In the genomic region with DNA sequence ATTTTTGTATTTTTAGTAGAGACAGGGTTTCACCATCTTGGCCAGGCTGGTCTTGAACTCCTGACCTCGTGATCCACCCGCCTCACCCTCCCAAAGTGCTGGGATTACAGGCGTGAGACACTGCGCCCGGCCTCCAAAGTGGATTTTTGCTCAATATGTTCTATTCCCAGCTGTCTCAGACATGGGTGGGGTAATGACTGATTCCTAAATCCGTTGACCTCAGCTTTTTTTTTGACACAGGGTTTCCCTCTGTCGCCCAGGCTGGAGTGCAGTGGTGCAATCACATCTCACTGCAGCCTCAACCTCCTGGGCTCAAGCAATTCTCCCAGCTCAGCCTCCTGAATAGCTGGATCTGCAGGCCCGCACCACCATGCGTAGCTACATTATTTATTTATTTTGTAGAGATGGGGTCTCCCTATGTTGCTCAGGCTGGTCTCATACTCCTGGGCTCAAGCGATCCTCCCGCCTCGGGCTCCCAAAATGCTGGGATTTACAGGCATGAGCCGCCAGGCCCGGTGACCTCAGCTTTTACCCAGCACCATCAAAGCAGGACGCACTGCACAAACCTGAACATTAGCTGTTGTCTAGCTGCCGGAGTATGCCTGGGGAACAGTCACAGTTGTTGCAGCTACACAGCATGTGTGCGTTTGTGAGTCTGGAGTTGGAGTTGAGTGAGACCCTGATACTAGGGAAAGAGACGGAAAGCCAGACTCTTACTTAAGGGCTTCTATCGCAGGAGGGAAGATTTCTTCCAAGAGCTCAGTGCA, we compare ENCODE assay signal across 13 cellular contexts. TPM values are rescaled to one million over a fixed set of nuclear protein-coding genes. Genes with fewer than 3 reads are reported as not detected.
DNase-seq lines count a peak whose midpoint lies in the region; ATAC-seq, FAIRE-seq and TF ChIP-seq lines count a peak whose summit lies in the region.
"Had no signal": no experiment of that assay in that cellular context is flagged by ENCODE, and none has a peak within 500 bp of the region (broad histone marks: within the 10 kb centered on the region; RNA-seq: fewer than 3 reads in every experiment).

No MANE protein-coding gene starts in this region.

- H3K56ac ChIP-seq in H1 (replicated peaks; ENCODE audit: insufficient read length, low read depth, low read length), result no peak overlapping the region

- H2BK120ac ChIP-seq in H1 (replicated peaks; ENCODE audit: low read depth, low read length) (no peak overlapping the region), trophoblast cell (ENCODE audit: insufficient read depth, low read length, poor library complexity) (no peak overlapping the region)

- peaks cover 21 to 58% (median 33%) of the 10 kb centered on the region in 10 experiments for H3K4me1 ChIP-seq in BLaER1 treated with 17β-estradiol and CSF1 and Interleukin-3, amounts not matched to agents 10 nM and 100 nM
- peaks cover 11% of the 10 kb centered on the region for H3K4me1 ChIP-seq in Loucy (ENCODE audit: insufficient read depth, low read length, poor library complexity, severe bottlenecking)
- H3K4me1 ChIP-seq in H1 (replicated peaks in 1 of 4; ENCODE audit: control insufficient read depth in 3 of 4, insufficient read depth in 4 of 4, low read length in 3 of 4), result no peaks in the 10 kb centered on the region; a peak in 2 of 7 replicates
- H3K4me1 ChIP-seq in trophoblast cell (ENCODE audit: control insufficient read depth in 1 of 2, insufficient read depth in 2 of 2, low read length in 2 of 2), result peaks cover 2 to 3% of the 10 kb centered on the region in 2 experiments
- no peaks in the 10 kb centered on the region for H3K4me1 ChIP-seq in aorta (ENCODE audit: control insufficient read depth in 1 of 2, insufficient read depth in 2 of 2, low read length in 2 of 2)

- H3K4me3 ChIP-seq in BLaER1 treated with 17β-estradiol and CSF1 and Interleukin-3, amounts not matched to agents 10 nM and 100 nM, result no peak overlapping the region
- H3K4me3 ChIP-seq in Loucy (ENCODE audit: low read length, poor library complexity, severe bottlenecking) (no peak overlapping the region), H1 (ENCODE audit: extremely low read depth in 1 of 4, insufficient read depth in 2 of 4, low read depth in 3 of 4, low read length in 4 of 4) (no peak overlapping the region), trophoblast cell (ENCODE audit: low read depth, low read length) (no peak overlapping the region), aorta (ENCODE audit: low read length in 2 of 2) (no peak overlapping the region)
- H3K4me3 ChIP-seq: Peyer's patch had no signal

- H3K27me3 ChIP-seq in BLaER1 treated with 17β-estradiol and CSF1 and Interleukin-3, amounts not matched to agents 10 nM and 100 nM, result no peaks in the 10 kb centered on the region
- H3K27me3 ChIP-seq in Loucy (ENCODE audit: insufficient read depth, low read length, poor library complexity, severe bottlenecking), result no peaks in the 10 kb centered on the region
- H3K27me3 ChIP-seq in H1 (replicated peaks in 1 of 4; ENCODE audit: control insufficient read depth in 3 of 4, extremely low read depth in 1 of 4, insufficient read depth in 3 of 4, low read length in 3 of 4), result no peaks in the 10 kb centered on the region
- H3K27me3 ChIP-seq in trophoblast cell (ENCODE audit: insufficient read depth, low read length), result no peaks in the 10 kb centered on the region
- H3K27me3 ChIP-seq in aorta (ENCODE audit: control insufficient read depth in 1 of 2, insufficient read depth in 2 of 2, low read length in 1 of 2), result no peaks in the 10 kb centered on the region
- H3K27me3 ChIP-seq: Peyer's patch had no signal

- CTCF ChIA-PET in H1 (lab: Charles Lee; ENCODE audit: partially characterized antibody), result interaction anchor here (0.8 to 8.6 kb wide), 24 partner anchors 9 to 471 kb away, joined by 3 to 184 read pairs (median 4); no protein-coding TSS in a partner anchor

- peak overlapping the region in 1 of 11 experiments; percentile 76; a peak in 2 of 22 replicates for H3K9ac ChIP-seq in BLaER1 treated with 17β-estradiol and CSF1 and Interleukin-3, amounts not matched to agents 10 nM and 100 nM
- H3K9ac ChIP-seq in Loucy (ENCODE audit: low read depth, low read length, poor library complexity, severe bottlenecking) (peak overlapping the region; percentile 70), H1 (replicated peaks in 1 of 4; ENCODE audit: extremely low read depth in 1 of 4, low read depth in 3 of 4, low read length in 3 of 4) (no peak overlapping the region), trophoblast cell (ENCODE audit: low read length) (no peak overlapping the region)

- H2AK5ac ChIP-seq in H1 (ENCODE audit: low read depth, low read length), result no peak overlapping the region
- H2AK5ac ChIP-seq in trophoblast cell (ENCODE audit: low read length), result peak overlapping the region; percentile 47

- 0 out of 2 replicates have a peak overlapping the region, but pooled peaks have one; percentile 4 for H2BK12ac ChIP-seq in H1 (ENCODE audit: low read depth, low read length)
- H2BK12ac ChIP-seq in trophoblast cell (ENCODE audit: low read length), result no peak overlapping the region

- H2BK5ac ChIP-seq in H1 (ENCODE audit: low read depth, low read length) (no peak overlapping the region), trophoblast cell (ENCODE audit: low read depth, low read length, poor library complexity) (no peak overlapping the region)

- peak overlapping the region in 2 of 11 experiments; percentile 72 to 79; a peak in 3 of 22 replicates for H3K27ac ChIP-seq in BLaER1 treated with 17β-estradiol and CSF1 and Interleukin-3, amounts not matched to agents 10 nM and 100 nM
- H3K27ac ChIP-seq in H1 (ENCODE audit: low read depth, low read length), result no peak overlapping the region
- H3K27ac ChIP-seq in trophoblast cell (ENCODE audit: low read depth, low read length), result no peak overlapping the region
- H3K27ac ChIP-seq in aorta (ENCODE audit: low read depth in 1 of 2, low read length in 2 of 2), result no peak overlapping the region

- POLR2A ChIA-PET in H1 (lab: Charles Lee; ENCODE audit: partially characterized antibody), result interaction anchor here (0.6 kb wide), 1 partner anchor 39 kb away, joined by 5 read pairs; no protein-coding TSS in a partner anchor

- H3K23ac ChIP-seq in H1 (ENCODE audit: insufficient read length) (no peak overlapping the region), trophoblast cell (ENCODE audit: low read length) (no peak overlapping the region)

- no peak overlapping the region for H3K4ac ChIP-seq in H1 (replicated peaks; ENCODE audit: insufficient read length, low read depth, low read length)
- no peak overlapping the region for H3K4ac ChIP-seq in trophoblast cell (ENCODE audit: low read depth, low read length)

- no peak overlapping the region for H2BK20ac ChIP-seq in H1 (ENCODE audit: low read length)

- H2AFZ ChIP-seq in Loucy (ENCODE audit: low read length) (no peak overlapping the region), H1 (ENCODE audit: low read length) (0 out of 2 replicates have a peak overlapping the region, but pooled peaks have one; percentile 34), trophoblast cell (ENCODE audit: insufficient read depth, low read length, poor library complexity) (no peak overlapping the region)

- H3K14ac ChIP-seq in H1 (ENCODE audit: insufficient read length) (no peak overlapping the region), trophoblast cell (ENCODE audit: low read length) (no peak overlapping the region)

- no peak overlapping the region for H4K91ac ChIP-seq in H1 (replicated peaks; ENCODE audit: insufficient read length, low read length)
- peak overlapping the region; percentile 25 for H4K91ac ChIP-seq in trophoblast cell (ENCODE audit: low read depth, low read length)

- TF ChIP-seq EP300 in H1 (IDR thresholded peaks at IDR 0.05; ENCODE audit: borderline replicate concordance in 1 of 2, low read depth in 2 of 2, low read length in 2 of 2), result no peak

- DNase-seq in H1 (ENCODE audit: low read depth in 1 of 2, low spot score in 2 of 2) (no peak), trophoblast cell (no peak), NCI-H446 (lab: John Stamatoyannopoulos, UW) (no peak), aorta (no peak), HCEC 1CT (no peak), HPDE6-E6E7 (ENCODE audit: extremely low spot score) (no peak)
- DNase-seq: CD4-positive, CD25-positive, alpha-beta regulatory T cell; MM.1S; NCI-H2227 treated with DMSO at 0.1 percent for 48 hours; small intestine had no signal

- 94% methylated on average over 19 of the region's 19 CpGs; no CpG with 5 or more reads in 1 of the 2 experiments for WGBS in H1 (ENCODE audit: extremely low coverage in 1 of 2, insufficient coverage in 1 of 2, insufficient read length in 1 of 2, insufficient replicate concordance in 2 of 2, low coverage in 1 of 2, low lambda C conversion rate in 2 of 2, missing lambda C conversion rate in 1 of 2), 2 experiments
- no CpG with 5 or more reads among the region's 19 CpGs for WGBS in trophoblast cell (ENCODE audit: extremely low coverage, insufficient coverage, insufficient read length)
- 95% methylated on average over 19 of the region's 19 CpGs for WGBS in aorta, 2 donors

- no peaks in the 10 kb centered on the region for H4K20me1 ChIP-seq in BLaER1 treated with 17β-estradiol and CSF1 and Interleukin-3, amounts not matched to agents 10 nM and 100 nM
- H4K20me1 ChIP-seq in Loucy (ENCODE audit: insufficient read depth, low read length, poor library complexity, severe bottlenecking), result no peaks in the 10 kb centered on the region
- no peaks in the 10 kb centered on the region for H4K20me1 ChIP-seq in H1 (replicated peaks in 1 of 2; ENCODE audit: control insufficient read depth in 1 of 2, insufficient read depth in 2 of 2, low read length in 2 of 2)

- H3K4me2 ChIP-seq in BLaER1 treated with 17β-estradiol and CSF1 and Interleukin-3, amounts not matched to agents 10 nM and 100 nM, result peak overlapping the region in 7 of 11 experiments; percentile 63 to 89 (median 80); a peak in 11 of 22 replicates
- no peak overlapping the region for H3K4me2 ChIP-seq in Loucy (ENCODE audit: low read depth, low read length, poor library complexity, severe bottlenecking)
- H3K4me2 ChIP-seq in H1 (ENCODE audit: insufficient read depth in 1 of 2, low read depth in 2 of 2, low read length in 2 of 2), result no peak overlapping the region; a peak in 1 of 4 replicates
- no peak overlapping the region for H3K4me2 ChIP-seq in trophoblast cell (ENCODE audit: low read length)

- FAIRE-seq in H1 (lab: Jason Lieb, UNC), result no peak
- FAIRE-seq: small intestine had no signal

- H3K9me2 ChIP-seq in Loucy (replicated peaks; ENCODE audit: low read depth, low read length), result no peaks in the 10 kb centered on the region

- no peak for ATAC-seq in aorta (ENCODE audit: low FRiP score)

- H3F3A ChIP-seq in Loucy (ENCODE audit: low read depth), result no peaks in the 10 kb centered on the region

- H4K12ac ChIP-seq in trophoblast cell (ENCODE audit: low read depth, low read length), result no peak overlapping the region

- H3K18ac ChIP-seq in H1 (ENCODE audit: extremely low read depth, low read length), result no peak overlapping the region
- H3K18ac ChIP-seq in trophoblast cell (ENCODE audit: low read length), result no peak overlapping the region

- no peak overlapping the region for H4K5ac ChIP-seq in H1 (ENCODE audit: insufficient read length, low read depth, low read length)

- H3K79me1 ChIP-seq in H1 (ENCODE audit: low read depth, low read length) (no peaks in the 10 kb centered on the region), trophoblast cell (ENCODE audit: low read length) (peaks cover 5% of the 10 kb centered on the region)

- no peak for TF ChIP-seq RAD21 in H1 (IDR thresholded peaks at IDR 0.05 in 1 of 2, conservative IDR thresholded peaks at IDR 0.05 in 1 of 2; ENCODE audit: low read depth in 2 of 2, low read length in 2 of 2)

- H3K23me2 ChIP-seq in H1 (ENCODE audit: low read depth, low read length), result no peaks in the 10 kb centered on the region

- H3K79me2 ChIP-seq in Loucy (ENCODE audit: insufficient read depth, low read length), result no peaks in the 10 kb centered on the region
- H3K79me2 ChIP-seq in H1 (ENCODE audit: control insufficient read depth in 1 of 2, insufficient read depth in 2 of 2, low read length in 2 of 2), result no peaks in the 10 kb centered on the region
- H3K79me2 ChIP-seq in trophoblast cell (ENCODE audit: control insufficient read depth, insufficient read depth, low read length, poor library complexity), result no peaks in the 10 kb centered on the region

- TF ChIP-seq CTCF in Loucy (conservative IDR thresholded peaks at IDR 0.05; ENCODE audit: low read length) (no peak), H1 (IDR thresholded peaks at IDR 0.05; ENCODE audit: control extremely low read depth in 1 of 3, insufficient read depth in 1 of 3, low read depth in 1 of 3, low read length in 3 of 3) (no peak)

- intact Hi-C loops in aorta (cut with DNase I), result loop anchor here (5.0 kb wide), 3 partner anchors 89 to 279 kb away; a partner anchor contains a TSS

- H3K36me3 ChIP-seq in BLaER1 treated with 17β-estradiol and CSF1 and Interleukin-3, amounts not matched to agents 10 nM and 100 nM, result no peaks in the 10 kb centered on the region
- H3K36me3 ChIP-seq in Loucy (ENCODE audit: insufficient read depth, low read length) (no peaks in the 10 kb centered on the region), H1 (ENCODE audit: control insufficient read depth in 2 of 4, insufficient read depth in 4 of 4, low read length in 3 of 4) (no peaks in the 10 kb centered on the region), trophoblast cell (ENCODE audit: control insufficient read depth in 1 of 2, insufficient read depth in 2 of 2, low read length in 2 of 2) (no peaks in the 10 kb centered on the region), aorta (ENCODE audit: control insufficient read depth in 1 of 2, insufficient read depth in 2 of 2, low read length in 1 of 2) (no peaks in the 10 kb centered on the region)
- H3K36me3 ChIP-seq: Peyer's patch had no signal

- 0 out of 2 replicates have a peak overlapping the region, but pooled peaks have one; percentile 19 for H2BK15ac ChIP-seq in H1 (ENCODE audit: low read length)

- no peak for TF ChIP-seq POLR2A in H1 (IDR thresholded peaks at IDR 0.05; ENCODE audit: control extremely low read depth in 1 of 2, low read depth in 2 of 2, low read length in 2 of 2)

- H4K8ac ChIP-seq in H1 (ENCODE audit: extremely low read depth, insufficient read depth, low read length), result no peak overlapping the region
- H4K8ac ChIP-seq in trophoblast cell (ENCODE audit: low read depth, low read length), result peak overlapping the region; percentile 65

- no peaks in the 10 kb centered on the region for H3K9me3 ChIP-seq in BLaER1 treated with 17β-estradiol and CSF1 and Interleukin-3, amounts not matched to agents 10 nM and 100 nM (replicated peaks in 1 of 11)
- H3K9me3 ChIP-seq in Loucy (ENCODE audit: insufficient read depth, low read depth, low read length) (no peaks in the 10 kb centered on the region), H1 (ENCODE audit: insufficient read depth in 2 of 2, low read depth in 1 of 2, low read length in 1 of 2) (no peaks in the 10 kb centered on the region), trophoblast cell (ENCODE audit: insufficient read depth, low read depth, low read length) (no peaks in the 10 kb centered on the region), aorta (ENCODE audit: control insufficient read depth, low read length) (no peaks in the 10 kb centered on the region)
- H3K9me3 ChIP-seq: Peyer's patch had no signal

RNA-seq across cellular contexts. Expression of a gene that starts 43.8 kb away (rescaled TPM):
- 21.9 and 22.9 TPM in 2 replicates for total RNA-seq in H1 (2021; fragmentation: NEBNext Ultra II Directional; extraction: Animal tissue kit (Norgen Biotek cat#: 25700))
- polyA plus RNA-seq in H1 (2011; rRNA removed) (29.0 and 29.6 TPM in 2 replicates), aorta (10 to 100 TPM; 11.2 to 12.3 TPM)
- 21.9 TPM for polyA plus RNA-seq in H1 (2011; cell fraction: cytosol; rRNA removed)
- polyA plus RNA-seq in H1 (2011; cell fraction: nucleus; rRNA removed), result 46.5 TPM
- 17.0 to 23.1 TPM (median 20.1 TPM) in 4 replicates for polyA plus RNA-seq in H1 (2012, experiment 1 of 2)
- 15.4 TPM for polyA plus RNA-seq in H1 (2012, experiment 2 of 2)
- polyA plus RNA-seq in H1 (2013, experiment 1 of 2), result 22.7 TPM
- 21.2 TPM for polyA plus RNA-seq in H1 (2013, experiment 2 of 2)
- polyA minus RNA-seq in H1 (2011; rRNA and poly(A)+ RNA removed), result 37.4 and 41.1 TPM in 2 replicates
- 15.6 TPM for polyA minus RNA-seq in H1 (2011; cell fraction: cytosol; rRNA and poly(A)+ RNA removed)
- polyA minus RNA-seq in H1 (2011; cell fraction: nucleus; rRNA and poly(A)+ RNA removed), result 26.2 TPM
- polyA plus RNA-seq in trophoblast cell (2013), result 3.5 and 3.6 TPM in 2 replicates
- total RNA-seq in aorta, result 10 to 100 TPM; 14.4 to 15.7 TPM

Comparison
In these comparisons a context has a peak if more than half of its experiments do, and no peak if none do; other contexts are left out.
1. H3K4me2 ChIP-seq: peak in BLaER1 treated with 17β-estradiol and CSF1 and Interleukin-3, amounts not matched to agents 10 nM and 100 nM (7 of 11); none in Loucy (single experiment), H1 (0 of 2) and trophoblast cell (single experiment).